Comparison of ENCODE assay signal across 8 cellular contexts in genomic region chr1:81802601-81803422, GRCh38. TPM values are rescaled to one million over a fixed set of nuclear protein-coding genes. Genes with fewer than 3 reads are reported as not detected.
A peak's percentile ranks its signal among the peaks of the same experiment; 100 is the strongest.
DNase-seq lines count a peak whose midpoint lies in the region; ATAC-seq, FAIRE-seq and TF ChIP-seq lines count a peak whose summit lies in the region.

No MANE protein-coding gene starts in this region.

- DNase-seq in GM04504 (ENCODE audit: low read depth) (peak; percentile 28), NCI-H2107 treated with DMSO at 0.1 percent for 48 hours (lab: John Stamatoyannopoulos, UW; ENCODE audit: unreplicated experiment) (peak; percentile 38), body of pancreas (peak; percentile 52 to 79 (median 68)), iPS-NIHi11 (ENCODE audit: low spot score) (peak; percentile 36), small intestine (no peak)

- peak; percentile 21 to 67 (median 52) for TF ChIP-seq CTCF in body of pancreas (IDR thresholded peaks at IDR 0.05)

- peak; percentile 58 for ATAC-seq in body of pancreas
- ATAC-seq in HG03442 (IDR thresholded peaks at IDR 0.05; ENCODE audit: unreplicated experiment), result no peak
- ATAC-seq in HG02610 (IDR thresholded peaks at IDR 0.05; ENCODE audit: unreplicated experiment), result no peak
- ATAC-seq in GM18873 (IDR thresholded peaks at IDR 0.05; ENCODE audit: low FRiP score, unreplicated experiment), result no peak

- H3K27ac ChIP-seq in body of pancreas (peak overlapping the region; percentile 84 to 98 (median 90)), small intestine (ENCODE audit: low read depth in 1 of 2, low read length in 1 of 2) (peak overlapping the region in 1 of 2 donors; percentile 54)

- no peaks in the 10 kb centered on the region for H3K36me3 ChIP-seq in body of pancreas (replicated peaks in 1 of 2; ENCODE audit: insufficient read depth in 1 of 2, low read depth in 2 of 2)
- no peaks in the 10 kb centered on the region for H3K36me3 ChIP-seq in small intestine (ENCODE audit: control insufficient read depth in 2 of 2, insufficient read depth in 2 of 2, low read length in 2 of 2)

- no peaks in the 10 kb centered on the region for H3K9me3 ChIP-seq in body of pancreas
- H3K9me3 ChIP-seq in small intestine (ENCODE audit: control insufficient read depth, low read depth), result no peaks in the 10 kb centered on the region

- intact Hi-C loops in body of pancreas (cut with DNase I), result no loop called here

- WGBS in body of pancreas, 2 donors, result 0 to 1% methylated on average over 40 to 65 of the region's 65 CpGs
- WGBS in small intestine, 3 donors, result 1 to 3% (median 1%) methylated on average over 59 to 65 of the region's 65 CpGs

- H3K27me3 ChIP-seq in body of pancreas, result no peaks in the 10 kb centered on the region
- H3K27me3 ChIP-seq in small intestine (ENCODE audit: control insufficient read depth in 2 of 2, insufficient read depth in 2 of 2, low read length in 2 of 2), result peaks cover 0 to 4% of the 10 kb centered on the region in 2 donors

- TF ChIP-seq POLR2A in body of pancreas (IDR thresholded peaks at IDR 0.05), result peak in 1 of 3 donors; percentile 44

- FAIRE-seq in small intestine (lab: Jason Lieb, UNC), result no peak

- H3K4me3 ChIP-seq in body of pancreas, result peak overlapping the region; percentile 77 to 96
- H3K4me3 ChIP-seq in small intestine (ENCODE audit: low read depth in 1 of 2, low read length in 2 of 2), result peak overlapping the region; percentile 35 to 57

- H3K4me1 ChIP-seq in body of pancreas (peaks cover 30% of the 10 kb centered on the region), small intestine (ENCODE audit: control insufficient read depth in 2 of 2, insufficient read depth in 1 of 2, low read depth in 1 of 2, low read length in 1 of 2) (no peaks in the 10 kb centered on the region)

RNA-seq across cellular contexts. Expression of gene ADGRL2, which starts 2.1 kb away (rescaled TPM):
- total RNA-seq in body of pancreas, result 10 to 100 TPM; 11.5 to 25.7 TPM
- 10 to 100 TPM in 1 of 3 donors, 1 to 10 TPM in 1, under 1 TPM in 1; 0.67 to 12.2 (median 3.8) TPM for polyA plus RNA-seq in small intestine
